Comparison of ENCODE assay signal across 16 cellular contexts in the genomic region with DNA sequence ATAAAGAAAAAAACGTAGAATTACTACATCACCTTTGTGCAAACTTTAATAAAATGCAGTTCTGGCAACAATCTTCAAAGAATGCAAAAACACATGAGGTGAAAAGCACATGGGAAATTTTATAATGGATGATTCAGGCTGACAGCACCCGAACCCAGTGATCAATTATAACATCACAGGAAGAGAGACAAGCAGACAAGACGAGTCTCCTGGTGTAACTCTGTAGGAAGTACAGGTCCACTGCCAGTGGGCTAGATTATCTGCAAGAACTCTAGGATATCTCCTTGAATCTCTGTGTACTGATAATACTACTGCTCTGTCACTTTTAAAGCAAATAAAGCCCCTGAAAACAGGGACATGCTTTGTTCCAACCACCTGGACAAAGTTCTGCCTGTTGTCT. TPM values are rescaled to one million over a fixed set of nuclear protein-coding genes. Genes with fewer than 3 reads are reported as not detected.
DNase-seq lines count a peak whose midpoint lies in the region; ATAC-seq and TF ChIP-seq lines count a peak whose summit lies in the region.
"Had no signal": no experiment of that assay in that cellular context is flagged by ENCODE, and none has a peak within 500 bp of the region (broad histone marks: within the 10 kb centered on the region; RNA-seq: fewer than 3 reads in every experiment).

No MANE protein-coding gene starts in this region.

- H3K36me3 ChIP-seq in endodermal cell (ENCODE audit: control insufficient read depth, insufficient read depth, low read length) (no peaks in the 10 kb centered on the region), testis (ENCODE audit: low read depth, missing control alignments) (no peaks in the 10 kb centered on the region)
- H3K36me3 ChIP-seq: BLaER1, esophagus muscularis mucosa, left lung, tibial nerve had no signal

- POLR2A ChIA-PET in GM10248 (lab: Yijun Ruan, JAX): no interaction called here

- H3K9me3 Mint-ChIP-seq in endodermal cell (peaks cover 24% of the 10 kb centered on the region), osteocyte (ENCODE audit: unreplicated experiment) (peaks cover 7% of the 10 kb centered on the region)

- no peak overlapping the region for H3K27ac Mint-ChIP-seq in endodermal cell
- H3K27ac Mint-ChIP-seq in osteocyte (ENCODE audit: unreplicated experiment): peak overlapping the region; percentile 98
- H3K27ac Mint-ChIP-seq: activated naive CD8-positive, alpha-beta T cell; naive thymus-derived CD4-positive, alpha-beta T cell had no signal

- peak; percentile 51 for DNase-seq in NCI-H69 (lab: John Stamatoyannopoulos, UW)
- DNase-seq in endodermal cell: no peak
- no peak for DNase-seq in osteocyte (ENCODE audit: extremely low spot score, unreplicated experiment)
- DNase-seq in central memory CD4-positive, alpha-beta T cell: no peak
- no peak for DNase-seq in GM10248 (ENCODE audit: extremely low spot score)
- no peak for DNase-seq in testis
- DNase-seq: activated CD4-positive, CD25-positive, alpha-beta regulatory T cell treated with anti-CD3 and anti-CD28 coated beads, Interleukin-2, amount 50 U/mL, for 72 hours; DND-41; naive thymus-derived CD4-positive, alpha-beta T cell had no signal

- H3K4me1 ChIP-seq in endodermal cell (ENCODE audit: control insufficient read depth, insufficient read depth, low read length) (no peaks in the 10 kb centered on the region), testis (no peaks in the 10 kb centered on the region)
- H3K4me1 ChIP-seq: BLaER1, left lung had no signal

- 87% methylated on average over 3 of the region's 3 CpGs; no CpG with 5 or more reads in 1 of the 2 experiments for WGBS in endodermal cell (ENCODE audit: insufficient coverage in 1 of 2, insufficient read length in 1 of 2), 2 experiments
- WGBS in testis, 2 donors: 47 to 62% methylated on average over 3 of the region's 3 CpGs

- H3K4me1 Mint-ChIP-seq in endodermal cell (peaks cover 3% of the 10 kb centered on the region), osteocyte (ENCODE audit: unreplicated experiment) (peaks cover 10% of the 10 kb centered on the region)

- no peaks in the 10 kb centered on the region for H3K36me3 Mint-ChIP-seq in endodermal cell (ENCODE audit: low read depth)
- no peaks in the 10 kb centered on the region for H3K36me3 Mint-ChIP-seq in osteocyte (ENCODE audit: unreplicated experiment)
- H3K36me3 Mint-ChIP-seq: activated naive CD8-positive, alpha-beta T cell had no signal

- H3K27me3 ChIP-seq in endodermal cell (ENCODE audit: control insufficient read depth, insufficient read depth, low read length, poor library complexity, severe bottlenecking) (no peaks in the 10 kb centered on the region), testis (no peaks in the 10 kb centered on the region)
- H3K27me3 ChIP-seq: BLaER1, esophagus muscularis mucosa, left lung had no signal

- intact Hi-C loops in testis (cut with DNase I; ENCODE audit: low total_unique reads): no loop called here

- H3K4me3 Mint-ChIP-seq in endodermal cell (no peak overlapping the region), osteocyte (ENCODE audit: unreplicated experiment) (no peak overlapping the region)

- H3K9me3 ChIP-seq in endodermal cell (ENCODE audit: control insufficient read depth, low read length) (no peaks in the 10 kb centered on the region), testis (no peaks in the 10 kb centered on the region)
- H3K9me3 ChIP-seq: BLaER1, esophagus muscularis mucosa, left lung, tibial nerve had no signal

- no peak for TF ChIP-seq POLR2A in testis (IDR thresholded peaks at IDR 0.05)

- CTCF ChIA-PET in GM10248 (lab: Yijun Ruan, JAX): no interaction called here

- TF ChIP-seq CTCF in endodermal cell (conservative IDR thresholded peaks at IDR 0.05) (no peak), osteocyte (IDR thresholded peaks at IDR 0.05) (no peak), GM10248 (IDR thresholded peaks at IDR 0.05; ENCODE audit: control extremely low read depth, extremely low read depth, low read depth, missing control alignments) (no peak), testis (IDR thresholded peaks at IDR 0.05) (no peak)

- ATAC-seq in GM19463 (IDR thresholded peaks at IDR 0.05; ENCODE audit: unreplicated experiment) (peak; percentile 13), HG02623 (IDR thresholded peaks at IDR 0.05; ENCODE audit: unreplicated experiment) (no peak)

- H3K27ac ChIP-seq in endodermal cell (ENCODE audit: low read depth, low read length) (peak overlapping the region; percentile 79), testis (no peak overlapping the region)
- H3K27ac ChIP-seq: BLaER1, esophagus muscularis mucosa, left lung had no signal

- H3K27me3 Mint-ChIP-seq in endodermal cell (ENCODE audit: insufficient read depth): no peaks in the 10 kb centered on the region
- H3K27me3 Mint-ChIP-seq in osteocyte (ENCODE audit: unreplicated experiment): no peaks in the 10 kb centered on the region

- no peak overlapping the region for H3K9ac ChIP-seq in endodermal cell (ENCODE audit: extremely low read depth, low read length, poor library complexity, severe bottlenecking)
- H3K9ac ChIP-seq: BLaER1 had no signal

- no peak overlapping the region for H3K4me3 ChIP-seq in endodermal cell (ENCODE audit: low read length)
- H3K4me3 ChIP-seq in testis: no peak overlapping the region
- H3K4me3 ChIP-seq: BLaER1, esophagus muscularis mucosa, left lung, tibial nerve had no signal

RNA-seq across cellular contexts. Expression of a gene that starts 58.9 kb away (rescaled TPM):
- total RNA-seq in endodermal cell: under 1 TPM in 1 of 2 donors, not detected in 1; 0.51 TPM
- 0.25 TPM for polyA plus RNA-seq in endodermal cell (2013, experiment 1 of 2)
- polyA plus RNA-seq in endodermal cell (2013, experiment 2 of 2): not detected
- total RNA-seq in osteocyte: not detected in 2 replicates
- 100 to 1,000 TPM; 656 to 668 TPM for total RNA-seq in testis
- 119 TPM for polyA plus RNA-seq in testis (ENCODE audit: insufficient read depth, low read depth, low replicate concordance)
- total RNA-seq: naive thymus-derived CD4-positive, alpha-beta T cell had no signal
- polyA plus RNA-seq: naive thymus-derived CD4-positive, alpha-beta T cell had no signal

Comparison
In these comparisons a context has a peak if more than half of its experiments do, and no peak if none do; other contexts are left out.
1. RNA of a gene that starts 58.9 kb away (total RNA-seq): 656 to 668 TPM in testis; 0.51 TPM in endodermal cell and not detected in osteocyte; every median in the first group is over 100 times any median in the second.